Comparison of ENCODE assay signal across 9 cellular contexts in the genomic region with DNA sequence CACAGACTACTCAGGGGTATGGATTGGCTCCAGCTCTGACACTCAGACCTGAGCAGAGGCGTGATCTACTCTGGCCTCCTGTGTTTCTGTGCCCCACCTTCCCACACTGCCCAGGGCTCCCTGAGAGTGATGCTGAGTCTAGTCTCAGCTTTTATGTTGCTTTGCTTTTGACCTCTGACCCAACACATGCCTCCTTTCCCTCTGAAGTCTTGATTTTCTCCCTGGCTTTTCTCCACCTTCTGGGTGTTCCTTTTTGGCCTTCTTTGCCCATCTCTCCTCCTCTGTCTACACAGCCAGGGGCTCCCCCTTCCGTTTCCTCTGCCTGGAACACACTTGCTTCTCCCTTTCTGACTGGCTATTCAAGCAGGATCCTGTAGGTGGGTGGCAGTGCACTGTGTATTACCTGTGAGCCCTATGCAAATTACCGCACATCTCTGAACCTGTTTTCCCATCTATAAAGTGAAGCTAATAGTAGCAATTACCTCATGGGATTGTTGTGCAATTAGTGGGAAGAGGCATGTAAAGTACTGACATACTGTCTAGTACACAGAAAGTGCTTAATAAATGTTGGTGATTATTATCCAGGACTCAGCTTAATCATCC. TPM values are rescaled to one million over a fixed set of nuclear protein-coding genes. Genes with fewer than 3 reads are reported as not detected.
A peak's percentile ranks its signal among the peaks of the same experiment; 100 is the strongest.
DNase-seq lines count a peak whose midpoint lies in the region; ATAC-seq, FAIRE-seq and TF ChIP-seq lines count a peak whose summit lies in the region.
"Had no signal": no experiment of that assay in that cellular context is flagged by ENCODE, and none has a peak within 500 bp of the region (broad histone marks: within the 10 kb centered on the region; RNA-seq: fewer than 3 reads in every experiment).

No MANE protein-coding gene starts in this region.

- H3K4me1 ChIP-seq in Peyer's patch (peaks cover 0 to 27% (median 16%) of the 10 kb centered on the region in 4 donors), upper lobe of right lung (peaks cover 14% of the 10 kb centered on the region)

- H3K36me3 ChIP-seq in Peyer's patch: no peaks in the 10 kb centered on the region
- H3K36me3 ChIP-seq in upper lobe of right lung: no peaks in the 10 kb centered on the region

- H3K4me3 ChIP-seq in Peyer's patch (no peak overlapping the region), skin epidermis (no peak overlapping the region), upper lobe of right lung (no peak overlapping the region)
- H3K4me3 ChIP-seq: HAP-1 had no signal

- peak; percentile 48 for FAIRE-seq in GM18507 (lab: Jason Lieb, UNC)

- H3K27ac ChIP-seq in Peyer's patch (peak overlapping the region in 3 of 4 donors; percentile 66 to 75 (median 68)), skin epidermis (peak overlapping the region; percentile 35 to 94 (median 88)), upper lobe of right lung (no peak overlapping the region)

- TF ChIP-seq CTCF in Peyer's patch (IDR thresholded peaks at IDR 0.05) (no peak), upper lobe of right lung (IDR thresholded peaks at IDR 0.05) (no peak)

- DNase-seq in GM18507 (ENCODE audit: extremely low spot score, insufficient read length, low read depth) (no peak), Peyer's patch (no peak), upper lobe of right lung (no peak), NCI-H146 treated with DMSO at 0.1 percent for 48 hours (lab: John Stamatoyannopoulos, UW; ENCODE audit: unreplicated experiment) (no peak)
- no peak for DNase-seq in activated CD8-positive, alpha-beta memory T cell treated with anti-CD3 and anti-CD28 coated beads, Interleukin-2, amount 50 U/mL, for 48 hours

- H3K9me3 ChIP-seq in Peyer's patch (no peaks in the 10 kb centered on the region), upper lobe of right lung (no peaks in the 10 kb centered on the region)
- H3K9me3 ChIP-seq: HAP-1 had no signal

- ATAC-seq in esophagus mucosa (peak; percentile 82), HG02610 (IDR thresholded peaks at IDR 0.05; ENCODE audit: unreplicated experiment) (no peak), upper lobe of right lung (no peak)

- H3K27me3 ChIP-seq in Peyer's patch (no peaks in the 10 kb centered on the region), upper lobe of right lung (no peaks in the 10 kb centered on the region)

- no peak for TF ChIP-seq POLR2A in Peyer's patch (IDR thresholded peaks at IDR 0.05)

- intact Hi-C loops in upper lobe of right lung (cut with DNase I): loop anchor here (5.0 kb wide), 1 partner anchor 36 kb away; no protein-coding TSS in a partner anchor

RNA-seq across cellular contexts. Expression of a gene that starts 13.7 kb away (rescaled TPM):
- 1 to 10 TPM in 1 of 4 donors, under 1 TPM in 1, not detected in 2; 0.80 to 2.1 TPM for total RNA-seq in Peyer's patch
- 1.7 TPM for total RNA-seq in esophagus mucosa
- total RNA-seq in upper lobe of right lung: 0.52 TPM

RNA-seq across cellular contexts. Expression of a gene that starts 18.5 kb away (rescaled TPM):
- total RNA-seq in Peyer's patch: 100 to 1,000 TPM; 201 to 295 (median 211) TPM
- 315 TPM for total RNA-seq in esophagus mucosa
- 235 TPM for total RNA-seq in upper lobe of right lung

RNA-seq across cellular contexts. Expression of a gene that starts 35.0 kb away (rescaled TPM):
- total RNA-seq in Peyer's patch (100 to 1,000 TPM in 3 of 4 donors, 10 to 100 TPM in 1; 96.6 to 188 (median 146) TPM), esophagus mucosa (420 TPM), upper lobe of right lung (62.0 TPM)

RNA-seq across cellular contexts. Expression of a gene that starts 41.4 kb away (rescaled TPM):
- total RNA-seq in Peyer's patch (10 to 100 TPM; 40.4 to 75.5 (median 54.1) TPM), esophagus mucosa (62.3 TPM), upper lobe of right lung (49.7 TPM)

RNA-seq across cellular contexts. Expression of a gene that starts 42.4 kb away (rescaled TPM):
- 10 to 100 TPM; 16.3 to 22.5 (median 21.4) TPM for total RNA-seq in Peyer's patch
- total RNA-seq in esophagus mucosa: 23.0 TPM
- 37.0 TPM for total RNA-seq in upper lobe of right lung
